8 cellular contexts compared by ENCODE assay signal in genomic region chr16:74607310-74607966, GRCh38. TPM values are rescaled to one million over a fixed set of nuclear protein-coding genes. Genes with fewer than 3 reads are reported as not detected.
A peak's percentile ranks its signal among the peaks of the same experiment; 100 is the strongest.
DNase-seq lines count a peak whose midpoint lies in the region; ATAC-seq, FAIRE-seq and TF ChIP-seq lines count a peak whose summit lies in the region.

No MANE protein-coding gene starts in this region.

- FAIRE-seq in pancreas (lab: Jason Lieb, UNC): no peak

- H3K27me3 ChIP-seq in endocrine pancreas (ENCODE audit: control insufficient read depth, insufficient read depth, low read length): no peaks in the 10 kb centered on the region
- H3K27me3 ChIP-seq in pancreas: no peaks in the 10 kb centered on the region

- H3K4me1 ChIP-seq in endocrine pancreas (ENCODE audit: control insufficient read depth, insufficient read depth, low read length) (peaks cover 3% of the 10 kb centered on the region), pancreas (peaks cover 19 to 40% (median 21%) of the 10 kb centered on the region in 3 donors)

- DNase-seq in NB4 (ENCODE audit: low read depth) (no peak), pancreas (no peak), NCI-H1048 (lab: John Stamatoyannopoulos, UW) (no peak), GM19238 (ENCODE audit: insufficient read length, low spot score) (no peak), NCI-H69 (lab: John Stamatoyannopoulos, UW) (no peak)

- TF ChIP-seq POLR2A in NB4 (IDR thresholded peaks at IDR 0.05; ENCODE audit: extremely low read depth, insufficient read length): no peak

- intact Hi-C loops in pancreas (cut with DNase I): no loop called here

- WGBS in pancreas, 2 donors: 27% methylated on average over 14 of the region's 14 CpGs

- H3K4me3 ChIP-seq in NB4 (ENCODE audit: low read depth, low read length) (peak overlapping the region; percentile 77), endocrine pancreas (ENCODE audit: control insufficient read depth, insufficient read depth, low read length) (peak overlapping the region; percentile 89), pancreas (peak overlapping the region; percentile 77 to 98 (median 97))

- peak overlapping the region; percentile 94 to 98 (median 98) for H3K27ac ChIP-seq in pancreas

- ATAC-seq in GM18498 (IDR thresholded peaks at IDR 0.05; ENCODE audit: unreplicated experiment): peak; percentile 31
- ATAC-seq in GM21529 (IDR thresholded peaks at IDR 0.05; ENCODE audit: unreplicated experiment): peak; percentile 26
- ATAC-seq in pancreas: peak; percentile 33 to 67 (median 59)

- H3K9me3 ChIP-seq in endocrine pancreas (ENCODE audit: control insufficient read depth, low read length) (no peaks in the 10 kb centered on the region), pancreas (no peaks in the 10 kb centered on the region)

- TF ChIP-seq CTCF in NB4 (IDR thresholded peaks at IDR 0.05; ENCODE audit: low read depth, low read length): no peak
- no peak for TF ChIP-seq CTCF in pancreas (IDR thresholded peaks at IDR 0.05)

- H3K36me3 ChIP-seq in endocrine pancreas (ENCODE audit: control insufficient read depth, insufficient read depth, low read length): no peaks in the 10 kb centered on the region
- no peaks in the 10 kb centered on the region for H3K36me3 ChIP-seq in pancreas

- H3K9ac ChIP-seq in endocrine pancreas (ENCODE audit: control insufficient read depth, insufficient read depth, low read length): peak overlapping the region; percentile 48

RNA-seq across cellular contexts. Expression of gene GLG1, which starts 0.5 kb away (rescaled TPM):
- 10 to 100 TPM; 69.4 to 93.2 (median 72.9) TPM for total RNA-seq in pancreas
- 10 to 100 TPM; 30.6 to 40.2 TPM for polyA plus RNA-seq in pancreas

RNA-seq across cellular contexts. Expression of gene RFWD3, which starts 59.2 kb away (rescaled TPM):
- total RNA-seq in pancreas: 10 to 100 TPM in 3 of 6 donors, 1 to 10 TPM in 3; 4.7 to 14.0 (median 9.2) TPM
- polyA plus RNA-seq in pancreas: 1 to 10 TPM; 3.7 to 6.0 TPM
